In genomic region chr11:95445746-95446333, GRCh38 we compare ENCODE assay signal across 28 cellular contexts.
DNase-seq lines count a peak whose midpoint lies in the region; ATAC-seq, FAIRE-seq and TF ChIP-seq lines count a peak whose summit lies in the region.
"Had no signal": no experiment of that assay in that cellular context is flagged by ENCODE, and none has a peak within 500 bp of the region (broad histone marks: within the 10 kb centered on the region; RNA-seq: fewer than 3 reads in every experiment).

No MANE protein-coding gene starts in this region.

- peaks cover 10% of the 10 kb centered on the region for H3K4me1 Mint-ChIP-seq in astrocyte (ENCODE audit: low read depth, unreplicated experiment)

- H3K27ac Mint-ChIP-seq in astrocyte (ENCODE audit: unreplicated experiment): peak overlapping the region; percentile 47
- H3K27ac Mint-ChIP-seq: CD4-positive, alpha-beta T cell had no signal

- peak overlapping the region in 1 of 2 experiments; percentile 24 for H3K18ac ChIP-seq in mesenchymal stem cell (ENCODE audit: low read depth in 1 of 2, low read length in 2 of 2)

- H4K91ac ChIP-seq in mesenchymal stem cell (ENCODE audit: low read length): peak overlapping the region; percentile 90

- no peak overlapping the region for H3K27ac ChIP-seq in astrocyte (ENCODE audit: low read depth, low read length)
- H3K27ac ChIP-seq in mesenchymal stem cell (ENCODE audit: low read length, poor library complexity, severe bottlenecking): no peak overlapping the region
- H3K27ac ChIP-seq: BLaER1, GM23248, RWPE1, SK-N-MC had no signal

- H3K9ac ChIP-seq in astrocyte (ENCODE audit: low read length) (no peak overlapping the region), mesenchymal stem cell (ENCODE audit: low read length) (no peak overlapping the region)
- H3K9ac ChIP-seq: BLaER1, GM23248 had no signal

- H2AK5ac ChIP-seq in mesenchymal stem cell (ENCODE audit: low read length, severe bottlenecking): no peak overlapping the region

- no peak overlapping the region for H4K8ac ChIP-seq in mesenchymal stem cell (ENCODE audit: low read length)

- peak overlapping the region; percentile 33 to 41 for H2BK12ac ChIP-seq in mesenchymal stem cell (ENCODE audit: low read length in 2 of 2)

- H3K36me3 ChIP-seq in H7 (replicated peaks; ENCODE audit: control insufficient read depth, insufficient read depth, low read length) (no peaks in the 10 kb centered on the region), astrocyte (ENCODE audit: insufficient read depth, low read length) (no peaks in the 10 kb centered on the region), mesenchymal stem cell (ENCODE audit: control insufficient read depth in 1 of 2, insufficient read depth in 2 of 2, low read depth in 1 of 2, low read length in 2 of 2) (no peaks in the 10 kb centered on the region)
- H3K36me3 ChIP-seq: BLaER1 had no signal

- no peaks in the 10 kb centered on the region for H3K36me3 Mint-ChIP-seq in astrocyte (ENCODE audit: low read depth, unreplicated experiment)
- H3K36me3 Mint-ChIP-seq: IgD-negative memory B cell had no signal

- H3K4me3 ChIP-seq in H7 (ENCODE audit: insufficient read depth, low read depth, low read length) (no peak overlapping the region), astrocyte (ENCODE audit: insufficient read depth, low read depth, low read length) (no peak overlapping the region), mesenchymal stem cell (ENCODE audit: insufficient read depth in 1 of 2, low read depth in 1 of 2, low read length in 2 of 2) (no peak overlapping the region)
- H3K4me3 ChIP-seq: BLaER1, GM23248, SK-N-MC had no signal

- no peak for TF ChIP-seq CTCF in astrocyte (IDR thresholded peaks at IDR 0.05; ENCODE audit: insufficient read depth, low read depth, low read length)

- H4K20me1 ChIP-seq in astrocyte (ENCODE audit: insufficient read depth, low read length): no peaks in the 10 kb centered on the region
- H4K20me1 ChIP-seq: BLaER1 had no signal

- H3K4me3 Mint-ChIP-seq in astrocyte (ENCODE audit: unreplicated experiment): no peak overlapping the region
- H3K4me3 Mint-ChIP-seq: CD4-positive, alpha-beta T cell had no signal

- H3K23ac ChIP-seq in mesenchymal stem cell (ENCODE audit: low read length in 2 of 2): no peak overlapping the region

- no peaks in the 10 kb centered on the region for H3K79me1 ChIP-seq in mesenchymal stem cell (replicated peaks; ENCODE audit: low read length, poor library complexity, severe bottlenecking)

- peaks cover 3% of the 10 kb centered on the region for H3K4me1 ChIP-seq in astrocyte (ENCODE audit: insufficient read depth, low read length)
- H3K4me1 ChIP-seq in mesenchymal stem cell (ENCODE audit: control insufficient read depth, insufficient read depth, low read depth, low read length): peaks cover 2% of the 10 kb centered on the region
- H3K4me1 ChIP-seq: BLaER1 had no signal

- 89% methylated on average over 13 of the region's 13 CpGs for WGBS in mesenchymal stem cell

- ATAC-seq in sciatic nerve: peak; percentile 19

- H2AFZ ChIP-seq in astrocyte (ENCODE audit: low read depth, low read length) (no peak overlapping the region), mesenchymal stem cell (ENCODE audit: low read depth, low read length) (peak overlapping the region; percentile 2)
- H2AFZ ChIP-seq: GM23248 had no signal

- H3K27me3 Mint-ChIP-seq in astrocyte (ENCODE audit: low read depth, unreplicated experiment): peaks cover 2% of the 10 kb centered on the region
- H3K27me3 Mint-ChIP-seq: CD4-positive, alpha-beta T cell; IgD-negative memory B cell had no signal

- DNase-seq in H7 (peak; percentile 26), astrocyte (ENCODE audit: low read depth) (no peak), mesenchymal stem cell (no peak), sciatic nerve (ENCODE audit: low spot score) (no peak), NCI-H187 (lab: John Stamatoyannopoulos, UW) (no peak), inferior parietal cortex (ENCODE audit: extremely low spot score) (no peak), occipital lobe (lab: John Stamatoyannopoulos, UW) (no peak), D341Med (ENCODE audit: low spot score) (no peak)
- DNase-seq: CD4-positive, alpha-beta T cell; COR-L47; DMS153; GM23248; Karpas-422; MM.1S; NCI-H1092; NCI-H1436; NCI-H2029; NCI-H226; NCI-H510A treated with DMSO at 0.1 percent for 48 hours; NCI-H774; NK-92 treated with Interleukin-12 subunit alpha and Interleukin-12 subunit beta, amount 100 ng/mL, for 24 hours; SHP77 treated with DMSO at 0.1 percent for 48 hours had no signal

- H3K9me3 Mint-ChIP-seq in astrocyte (ENCODE audit: unreplicated experiment): peaks cover 1% of the 10 kb centered on the region
- H3K9me3 Mint-ChIP-seq: CD4-positive, alpha-beta T cell; IgD-negative memory B cell had no signal

- H2BK120ac ChIP-seq in mesenchymal stem cell (ENCODE audit: low read depth, low read length): no peak overlapping the region

- no peaks in the 10 kb centered on the region for H3K27me3 ChIP-seq in H7 (ENCODE audit: control insufficient read depth, insufficient read depth, low read length)
- H3K27me3 ChIP-seq in astrocyte (ENCODE audit: insufficient read depth, low read length): no peaks in the 10 kb centered on the region
- H3K27me3 ChIP-seq in mesenchymal stem cell (ENCODE audit: control insufficient read depth in 1 of 2, insufficient read depth in 1 of 2, low read length in 2 of 2): peaks cover 0 to 19% of the 10 kb centered on the region in 2 experiments
- H3K27me3 ChIP-seq: BLaER1 had no signal

- no peak for FAIRE-seq in astrocyte (lab: Jason Lieb, UNC)
- FAIRE-seq: G401.6, GM12892 had no signal

- no peaks in the 10 kb centered on the region for H3K9me3 ChIP-seq in astrocyte (ENCODE audit: insufficient read depth, low read depth, low read length)
- no peaks in the 10 kb centered on the region for H3K9me3 ChIP-seq in mesenchymal stem cell (ENCODE audit: control insufficient read depth, low read length)
- H3K9me3 ChIP-seq: BLaER1 had no signal

- no peak overlapping the region for H3K4ac ChIP-seq in mesenchymal stem cell (ENCODE audit: low read depth in 1 of 2, low read length in 2 of 2)

- H3K4me2 ChIP-seq in astrocyte (ENCODE audit: low read length): no peak overlapping the region
- no peak overlapping the region for H3K4me2 ChIP-seq in mesenchymal stem cell (ENCODE audit: low read length, poor library complexity, severe bottlenecking)
- H3K4me2 ChIP-seq: BLaER1 had no signal

- peak overlapping the region in 1 of 2 experiments; percentile 96 for H3K14ac ChIP-seq in mesenchymal stem cell (ENCODE audit: low read length in 2 of 2)

- H2BK5ac ChIP-seq in mesenchymal stem cell (ENCODE audit: low read depth, low read length, poor library complexity, severe bottlenecking): no peak overlapping the region

- H2BK15ac ChIP-seq in mesenchymal stem cell (ENCODE audit: low read depth, poor library complexity, severe bottlenecking): no peak overlapping the region

- no peaks in the 10 kb centered on the region for H3K79me2 ChIP-seq in astrocyte (ENCODE audit: insufficient read depth, low read length)

- intact Hi-C loops in sciatic nerve (cut with DNase I): no loop called here
